In the genomic region with DNA sequence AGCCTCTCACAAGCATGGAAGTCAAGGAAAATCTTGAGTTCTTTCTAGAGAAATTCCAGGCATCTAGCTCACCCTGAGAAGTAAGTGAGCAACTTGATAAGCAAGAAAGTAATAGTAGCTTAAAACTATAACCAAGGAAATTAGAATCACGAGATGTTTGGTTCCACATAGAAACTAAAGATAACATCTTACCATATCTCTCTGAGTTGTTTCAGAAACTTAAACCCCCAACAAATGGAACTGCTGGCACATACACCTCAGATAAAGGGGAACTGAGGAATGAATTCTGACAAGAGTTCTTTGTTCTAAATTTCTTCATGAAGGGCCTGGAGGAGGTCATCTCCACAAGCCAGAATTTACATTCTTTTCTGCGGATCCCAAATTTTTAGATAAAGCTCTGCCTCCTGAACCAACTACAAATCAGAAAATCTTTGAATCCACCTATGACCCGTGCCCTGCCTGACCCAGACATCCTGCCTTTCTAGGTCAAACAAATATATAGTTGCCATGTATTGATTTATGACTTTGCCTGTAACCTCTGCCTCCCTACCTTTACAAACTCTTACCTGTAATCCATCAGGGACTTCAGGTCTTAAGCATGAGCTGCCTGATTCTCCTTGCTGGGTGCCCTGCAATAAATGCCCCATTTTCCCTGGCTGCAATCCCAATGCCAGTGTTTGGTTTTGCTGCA, we compare ENCODE assay signal across 2 cellular contexts.
TF ChIP-seq lines count a peak whose summit lies in the region.

No MANE protein-coding gene starts in this region.

TF ChIP-seq in IMR-90, 13 proteins besides CTCF, POLR2A, EP300 and RAD21 (continued from another document):
- TF ChIP-seq, protein P1, sequence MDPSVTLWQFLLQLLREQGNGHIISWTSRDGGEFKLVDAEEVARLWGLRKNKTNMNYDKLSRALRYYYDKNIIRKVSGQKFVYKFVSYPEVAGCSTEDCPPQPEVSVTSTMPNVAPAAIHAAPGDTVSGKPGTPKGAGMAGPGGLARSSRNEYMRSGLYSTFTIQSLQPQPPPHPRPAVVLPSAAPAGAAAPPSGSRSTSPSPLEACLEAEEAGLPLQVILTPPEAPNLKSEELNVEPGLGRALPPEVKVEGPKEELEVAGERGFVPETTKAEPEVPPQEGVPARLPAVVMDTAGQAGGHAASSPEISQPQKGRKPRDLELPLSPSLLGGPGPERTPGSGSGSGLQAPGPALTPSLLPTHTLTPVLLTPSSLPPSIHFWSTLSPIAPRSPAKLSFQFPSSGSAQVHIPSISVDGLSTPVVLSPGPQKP (IDR thresholded peaks at IDR 0.05; ENCODE audit: borderline replicate concordance, low read depth, low read length), result no peak
- TF ChIP-seq MAZ (IDR thresholded peaks at IDR 0.05; ENCODE audit: borderline replicate concordance, low read depth, low read length) (no peak), MAFK (IDR thresholded peaks at IDR 0.05; ENCODE audit: low read depth, low read length) (no peak), SMC3 (IDR thresholded peaks at IDR 0.05; ENCODE audit: low read depth, low read length) (no peak), MXI1 (IDR thresholded peaks at IDR 0.05; ENCODE audit: borderline replicate concordance, low read depth, low read length) (no peak), RCOR1 (IDR thresholded peaks at IDR 0.05; ENCODE audit: insufficient replicate concordance, low read length) (no peak), RFX5 (IDR thresholded peaks at IDR 0.05; ENCODE audit: low read depth, low read length) (no peak), BHLHE40 (IDR thresholded peaks at IDR 0.05; ENCODE audit: low read depth, low read length) (no peak), CHD1 (IDR thresholded peaks at IDR 0.05; ENCODE audit: low read depth, low read length) (no peak), CEBPB (IDR thresholded peaks at IDR 0.05; ENCODE audit: low read depth, low read length) (no peak)
- TF ChIP-seq, protein P2, sequence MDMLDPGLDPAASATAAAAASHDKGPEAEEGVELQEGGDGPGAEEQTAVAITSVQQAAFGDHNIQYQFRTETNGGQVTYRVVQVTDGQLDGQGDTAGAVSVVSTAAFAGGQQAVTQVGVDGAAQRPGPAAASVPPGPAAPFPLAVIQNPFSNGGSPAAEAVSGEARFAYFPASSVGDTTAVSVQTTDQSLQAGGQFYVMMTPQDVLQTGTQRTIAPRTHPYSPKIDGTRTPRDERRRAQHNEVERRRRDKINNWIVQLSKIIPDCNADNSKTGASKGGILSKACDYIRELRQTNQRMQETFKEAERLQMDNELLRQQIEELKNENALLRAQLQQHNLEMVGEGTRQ (IDR thresholded peaks at IDR 0.05; ENCODE audit: low read depth, low read length), result no peak

TF ChIP-seq in SK-N-SH treated with all-trans-retinoic acid at 6 μM for 48 hours, 23 proteins besides CTCF, POLR2A, EP300 and RAD21 (continued from another document):
- TF ChIP-seq, protein P3, sequence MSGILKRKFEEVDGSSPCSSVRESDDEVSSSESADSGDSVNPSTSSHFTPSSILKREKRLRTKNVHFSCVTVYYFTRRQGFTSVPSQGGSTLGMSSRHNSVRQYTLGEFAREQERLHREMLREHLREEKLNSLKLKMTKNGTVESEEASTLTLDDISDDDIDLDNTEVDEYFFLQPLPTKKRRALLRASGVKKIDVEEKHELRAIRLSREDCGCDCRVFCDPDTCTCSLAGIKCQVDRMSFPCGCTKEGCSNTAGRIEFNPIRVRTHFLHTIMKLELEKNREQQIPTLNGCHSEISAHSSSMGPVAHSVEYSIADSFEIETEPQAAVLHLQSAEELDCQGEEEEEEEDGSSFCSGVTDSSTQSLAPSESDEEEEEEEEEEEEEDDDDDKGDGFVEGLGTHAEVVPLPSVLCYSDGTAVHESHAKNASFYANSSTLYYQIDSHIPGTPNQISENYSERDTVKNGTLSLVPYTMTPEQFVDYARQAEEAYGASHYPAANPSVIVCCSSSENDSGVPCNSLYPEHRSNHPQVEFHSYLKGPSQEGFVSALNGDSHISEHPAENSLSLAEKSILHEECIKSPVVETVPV (CRISPR knock-in tag; IDR thresholded peaks at IDR 0.05), result no peak
